ENCODE assay signal across 2 cellular contexts in the genomic region with DNA sequence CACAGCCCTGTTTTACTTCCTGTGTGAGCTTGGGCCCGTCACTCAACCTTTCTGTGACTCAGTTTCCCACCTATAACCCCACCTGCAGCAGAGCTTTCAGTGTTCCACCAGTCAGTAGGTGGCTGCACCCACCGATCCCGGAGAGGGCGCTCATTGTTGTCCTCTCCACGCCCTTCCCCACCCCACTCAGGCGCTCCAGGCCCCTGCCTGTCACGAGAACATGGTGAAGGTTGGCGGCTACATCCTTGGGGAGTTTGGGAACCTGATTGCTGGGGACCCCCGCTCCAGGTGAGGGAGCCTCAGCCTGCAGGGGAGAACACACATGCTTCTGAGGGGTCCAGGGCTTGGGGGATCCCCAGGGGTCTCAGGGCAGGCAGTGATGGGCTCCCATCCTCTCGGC.
TF ChIP-seq lines count a peak whose summit lies in the region.

No MANE protein-coding gene starts in this region.

TF ChIP-seq in HEK293, 187 proteins besides CTCF, POLR2A, EP300 and RAD21:
- TF ChIP-seq GLIS2 (tag by site-specific recombination; IDR thresholded peaks at IDR 0.05) (peak; percentile 43), GLI2 (tag by site-specific recombination; IDR thresholded peaks at IDR 0.05; ENCODE audit: borderline replicate concordance, low read depth) (no peak), ZNF677 (tag by site-specific recombination; IDR thresholded peaks at IDR 0.05) (no peak)

TF ChIP-seq in K562, 482 proteins besides CTCF, POLR2A, EP300 and RAD21:
- TF ChIP-seq TOE1 (IDR thresholded peaks at IDR 0.05; ENCODE audit: borderline replicate concordance) (no peak), TOE1 (CRISPR knock-in tag; IDR thresholded peaks at IDR 0.05; ENCODE audit: borderline replicate concordance, low read depth) (no peak), RBFOX2 (IDR thresholded peaks at IDR 0.05; ENCODE audit: low read depth, low read length) (0 out of 2 replicates have a peak, but pooled peaks have one; percentile 7), E2F3 (CRISPR knock-in tag; IDR thresholded peaks at IDR 0.05) (no peak), JUN (IDR thresholded peaks at IDR 0.05; ENCODE audit: borderline replicate concordance, low read depth, low read length) (no peak), JUN (CRISPR knock-in tag; IDR thresholded peaks at IDR 0.05; ENCODE audit: borderline replicate concordance) (no peak), ZZZ3 (IDR thresholded peaks at IDR 0.05) (no peak)
- TF ChIP-seq, protein P1, sequence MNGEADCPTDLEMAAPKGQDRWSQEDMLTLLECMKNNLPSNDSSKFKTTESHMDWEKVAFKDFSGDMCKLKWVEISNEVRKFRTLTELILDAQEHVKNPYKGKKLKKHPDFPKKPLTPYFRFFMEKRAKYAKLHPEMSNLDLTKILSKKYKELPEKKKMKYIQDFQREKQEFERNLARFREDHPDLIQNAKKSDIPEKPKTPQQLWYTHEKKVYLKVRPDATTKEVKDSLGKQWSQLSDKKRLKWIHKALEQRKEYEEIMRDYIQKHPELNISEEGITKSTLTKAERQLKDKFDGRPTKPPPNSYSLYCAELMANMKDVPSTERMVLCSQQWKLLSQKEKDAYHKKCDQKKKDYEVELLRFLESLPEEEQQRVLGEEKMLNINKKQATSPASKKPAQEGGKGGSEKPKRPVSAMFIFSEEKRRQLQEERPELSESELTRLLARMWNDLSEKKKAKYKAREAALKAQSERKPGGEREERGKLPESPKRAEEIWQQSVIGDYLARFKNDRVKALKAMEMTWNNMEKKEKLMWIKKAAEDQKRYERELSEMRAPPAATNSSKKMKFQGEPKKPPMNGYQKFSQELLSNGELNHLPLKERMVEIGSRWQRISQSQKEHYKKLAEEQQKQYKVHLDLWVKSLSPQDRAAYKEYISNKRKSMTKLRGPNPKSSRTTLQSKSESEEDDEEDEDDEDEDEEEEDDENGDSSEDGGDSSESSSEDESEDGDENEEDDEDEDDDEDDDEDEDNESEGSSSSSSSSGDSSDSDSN (IDR thresholded peaks at IDR 0.05; ENCODE audit: borderline replicate concordance in 1 of 2, low read depth in 2 of 2, low read length in 2 of 2): no peak
